22 cellular contexts compared by ENCODE assay signal in genomic region chr10:117135026-117135372, GRCh38. TPM values are rescaled to one million over a fixed set of nuclear protein-coding genes. Genes with fewer than 3 reads are reported as not detected.
DNase-seq lines count a peak whose midpoint lies in the region; ATAC-seq and TF ChIP-seq lines count a peak whose summit lies in the region.
"Had no signal": no experiment of that assay in that cellular context is flagged by ENCODE, and none has a peak within 500 bp of the region (broad histone marks: within the 10 kb centered on the region; RNA-seq: fewer than 3 reads in every experiment).

No MANE protein-coding gene starts in this region.

- H4K5ac ChIP-seq in mesendoderm (ENCODE audit: low read length): no peak overlapping the region

- no peak overlapping the region for H3K23ac ChIP-seq in mesendoderm (ENCODE audit: low read length)

- no peak overlapping the region for H2BK5ac ChIP-seq in mesendoderm (ENCODE audit: low read length)

- H2BK15ac ChIP-seq in mesendoderm (replicated peaks; ENCODE audit: low read depth): no peak overlapping the region

- H2AK5ac ChIP-seq in mesendoderm (ENCODE audit: low read length): no peak overlapping the region

- H3K9ac ChIP-seq in HUES48 (ENCODE audit: low read depth, low read length) (no peak overlapping the region), mesendoderm (ENCODE audit: low read length) (no peak overlapping the region)

- H3K4me1 Mint-ChIP-seq in dendritic cell treated with granulocyte-macrophage colony-stimulating factor and Interleukin-4, amounts not matched to agents 40 ng/mL and 50 ng/mL, for 4 days (ENCODE audit: low read depth): peaks cover 71% of the 10 kb centered on the region
- H3K4me1 Mint-ChIP-seq in activated T-helper 2 cell treated with anti-CD3 and anti-CD28 coated beads, Interferon-gamma antibody, Interleukin-2, Interleukin-4, amounts not matched to agents 10 μg/mL and 5 μg/mL and 100 μg/mL, durations not matched to agents 14 hours and 24 hours and 36 hours (ENCODE audit: low read depth): peaks cover 4% of the 10 kb centered on the region

- H3K36me3 Mint-ChIP-seq in dendritic cell treated with granulocyte-macrophage colony-stimulating factor and Interleukin-4, amounts not matched to agents 40 ng/mL and 50 ng/mL, for 4 days (ENCODE audit: low read depth): no peaks in the 10 kb centered on the region
- no peaks in the 10 kb centered on the region for H3K36me3 Mint-ChIP-seq in activated T-helper 2 cell treated with anti-CD3 and anti-CD28 coated beads, Interferon-gamma antibody, Interleukin-2, Interleukin-4, amounts not matched to agents 10 μg/mL and 5 μg/mL and 100 μg/mL, durations not matched to agents 14 hours and 24 hours and 36 hours (ENCODE audit: low read depth)

- H2BK120ac ChIP-seq in mesendoderm (ENCODE audit: low read depth, low read length): no peak overlapping the region

- peak overlapping the region; percentile 56 for H3K56ac ChIP-seq in mesendoderm (ENCODE audit: low read length)

- DNase-seq in mesendoderm (peak; percentile 55), suprapubic skin (ENCODE audit: low spot score in 2 of 2) (no peak), NCI-H1092 treated with DMSO at 0.1 percent for 48 hours (lab: John Stamatoyannopoulos, UW) (no peak), kidney tubule cell (ENCODE audit: low spot score) (no peak), left lung (no peak)
- no peak for DNase-seq in activated T-helper 2 cell treated with anti-CD3 and anti-CD28 coated beads, Interferon-gamma antibody, Interleukin-2, Interleukin-4, amounts not matched to agents 10 μg/mL and 5 μg/mL and 100 μg/mL, durations not matched to agents 14 hours and 24 hours and 36 hours (ENCODE audit: low spot score)
- DNase-seq: activated CD4-positive, alpha-beta T cell treated with anti-CD3 and anti-CD28 coated beads, Interleukin-2, amount 10 ng/mL, durations not matched to agents 24 days and 14 days; activated CD8-positive, alpha-beta memory T cell treated with anti-CD3 and anti-CD28 coated beads, Interleukin-2, amount 10 ng/mL, durations not matched to agents 7 days and 5 days; activated naive CD8-positive, alpha-beta T cell treated with anti-CD3 and anti-CD28 coated beads, Interleukin-2, amount 50 U/mL, for 24 hours; AML-193; brain microvascular endothelial cell; NCI-H1105; occipital lobe; spleen; stimulated activated CD4-positive, alpha-beta T cell treated with anti-CD3 and anti-CD28 coated beads, Interleukin-4, amount 100 ng/mL, for 24 hours; transverse colon had no signal

- no peaks in the 10 kb centered on the region for H3K9me3 ChIP-seq in HUES48 (ENCODE audit: control insufficient read depth, insufficient read depth, low read length)
- H3K9me3 ChIP-seq in suprapubic skin: no peaks in the 10 kb centered on the region
- no peaks in the 10 kb centered on the region for H3K9me3 ChIP-seq in left lung
- H3K9me3 ChIP-seq: spleen, transverse colon had no signal

- no peaks in the 10 kb centered on the region for H3K9me3 Mint-ChIP-seq in dendritic cell treated with granulocyte-macrophage colony-stimulating factor and Interleukin-4, amounts not matched to agents 40 ng/mL and 50 ng/mL, for 4 days
- no peaks in the 10 kb centered on the region for H3K9me3 Mint-ChIP-seq in activated T-helper 2 cell treated with anti-CD3 and anti-CD28 coated beads, Interferon-gamma antibody, Interleukin-2, Interleukin-4, amounts not matched to agents 10 μg/mL and 5 μg/mL and 100 μg/mL, durations not matched to agents 14 hours and 24 hours and 36 hours
- H3K9me3 Mint-ChIP-seq: activated naive CD8-positive, alpha-beta T cell treated with anti-CD3 and anti-CD28 coated beads, Interleukin-2, amount 50 U/mL, for 24 hours had no signal

- TF ChIP-seq CTCF in suprapubic skin (IDR thresholded peaks at IDR 0.05) (no peak), left lung (IDR thresholded peaks at IDR 0.05) (no peak)

- H3K36me3 ChIP-seq in HUES48 (ENCODE audit: control insufficient read depth, insufficient read depth, low read length) (no peaks in the 10 kb centered on the region), mesendoderm (ENCODE audit: control insufficient read depth, insufficient read depth, low read length) (no peaks in the 10 kb centered on the region), suprapubic skin (no peaks in the 10 kb centered on the region), left lung (no peaks in the 10 kb centered on the region)
- H3K36me3 ChIP-seq: brain microvascular endothelial cell, spleen, transverse colon had no signal

- H3K79me2 ChIP-seq in mesendoderm (ENCODE audit: control insufficient read depth, insufficient read depth, low read length): no peaks in the 10 kb centered on the region

- H3K4ac ChIP-seq in mesendoderm (ENCODE audit: low read depth, low read length): no peak overlapping the region

- no peak overlapping the region for H3K18ac ChIP-seq in mesendoderm (ENCODE audit: low read length)

- TF ChIP-seq POLR2A in suprapubic skin (IDR thresholded peaks at IDR 0.05): no peak

- H3K27ac ChIP-seq in HUES48 (ENCODE audit: low read depth, low read length): no peak overlapping the region
- no peak overlapping the region for H3K27ac ChIP-seq in mesendoderm (ENCODE audit: low read depth, low read length)
- H3K27ac ChIP-seq in suprapubic skin: no peak overlapping the region
- H3K27ac ChIP-seq in left lung: no peak overlapping the region
- H3K27ac ChIP-seq: brain microvascular endothelial cell, spleen, transverse colon had no signal

- H3K4me3 ChIP-seq in HUES48 (ENCODE audit: low read depth, low read length) (peak overlapping the region; percentile 34; the same call in 1 of the 2 replicates), mesendoderm (ENCODE audit: low read length) (no peak overlapping the region), suprapubic skin (peak overlapping the region; percentile 39), left lung (no peak overlapping the region)
- H3K4me3 ChIP-seq: GM12878 had no signal

- H4K8ac ChIP-seq in mesendoderm (ENCODE audit: low read depth, low read length): no peak overlapping the region

- no peaks in the 10 kb centered on the region for H3K79me1 ChIP-seq in mesendoderm (ENCODE audit: low read length)

- peaks cover 91% of the 10 kb centered on the region for H3K27me3 Mint-ChIP-seq in dendritic cell treated with granulocyte-macrophage colony-stimulating factor and Interleukin-4, amounts not matched to agents 40 ng/mL and 50 ng/mL, for 4 days
- H3K27me3 Mint-ChIP-seq in activated T-helper 2 cell treated with anti-CD3 and anti-CD28 coated beads, Interferon-gamma antibody, Interleukin-2, Interleukin-4, amounts not matched to agents 10 μg/mL and 5 μg/mL and 100 μg/mL, durations not matched to agents 14 hours and 24 hours and 36 hours (ENCODE audit: low read depth): peaks cover 74% of the 10 kb centered on the region

- intact Hi-C loops in dendritic cell treated with granulocyte-macrophage colony-stimulating factor and Interleukin-4, amounts not matched to agents 40 ng/mL and 50 ng/mL, for 4 days (cut with micrococcal nuclease): no loop called here
- intact Hi-C loops in activated T-helper 2 cell treated with anti-CD3 and anti-CD28 coated beads, Interferon-gamma antibody, Interleukin-2, Interleukin-4, amounts not matched to agents 10 μg/mL and 5 μg/mL and 100 μg/mL, durations not matched to agents 14 hours and 24 hours and 36 hours (cut with micrococcal nuclease): loop anchor here (2.0 to 10.0 kb wide), 4 partner anchors 290 to 1110 kb away; partner anchors contain the start of genes ENO4 and GFRA1
- intact Hi-C loops in left lung (cut with DNase I): no loop called here

- H3K27me3 ChIP-seq in HUES48 (ENCODE audit: control insufficient read depth, insufficient read depth, low read length): peaks cover 99% of the 10 kb centered on the region
- H3K27me3 ChIP-seq in mesendoderm (ENCODE audit: insufficient read depth, low read length, poor library complexity): peaks cover 54% of the 10 kb centered on the region
- peaks cover 100% of the 10 kb centered on the region for H3K27me3 ChIP-seq in suprapubic skin
- H3K27me3 ChIP-seq in left lung: peaks cover 95 to 100% of the 10 kb centered on the region in 2 donors

- H3K4me1 ChIP-seq in HUES48 (ENCODE audit: control insufficient read depth, insufficient read depth, low read length): peaks cover 32% of the 10 kb centered on the region
- peaks cover 8% of the 10 kb centered on the region for H3K4me1 ChIP-seq in mesendoderm (ENCODE audit: control insufficient read depth, low read depth, low read length)
- peaks cover 66% of the 10 kb centered on the region for H3K4me1 ChIP-seq in suprapubic skin
- H3K4me1 ChIP-seq in left lung: peaks cover 12 to 31% of the 10 kb centered on the region in 2 donors

- H3K4me2 ChIP-seq in mesendoderm (ENCODE audit: low read length): peak overlapping the region; percentile 78

- ATAC-seq in left lung: no peak
- ATAC-seq: activated CD8-positive, alpha-beta memory T cell treated with anti-CD3 and anti-CD28 coated beads, Interleukin-2, amount 10 ng/mL, durations not matched to agents 7 days and 5 days; GM12878; Panc1 had no signal

- no CpG with 5 or more reads among the region's 6 CpGs for WGBS in mesendoderm (ENCODE audit: extremely low coverage, insufficient coverage, low lambda C conversion rate)
- 82% methylated on average over 6 of the region's 6 CpGs for WGBS in suprapubic skin

- TF ChIP-seq EP300 in suprapubic skin (IDR thresholded peaks at IDR 0.05): no peak

- no peak overlapping the region for H3K27ac Mint-ChIP-seq in dendritic cell treated with granulocyte-macrophage colony-stimulating factor and Interleukin-4, amounts not matched to agents 40 ng/mL and 50 ng/mL, for 4 days
- no peak overlapping the region for H3K27ac Mint-ChIP-seq in activated T-helper 2 cell treated with anti-CD3 and anti-CD28 coated beads, Interferon-gamma antibody, Interleukin-2, Interleukin-4, amounts not matched to agents 10 μg/mL and 5 μg/mL and 100 μg/mL, durations not matched to agents 14 hours and 24 hours and 36 hours
- H3K27ac Mint-ChIP-seq: activated CD4-positive, alpha-beta T cell treated with anti-CD3 and anti-CD28 coated beads, Interleukin-2, amount 10 ng/mL, durations not matched to agents 24 days and 14 days; activated CD8-positive, alpha-beta memory T cell treated with anti-CD3 and anti-CD28 coated beads, Interleukin-2, amount 10 ng/mL, durations not matched to agents 7 days and 5 days; activated naive CD8-positive, alpha-beta T cell treated with anti-CD3 and anti-CD28 coated beads, Interleukin-2, amount 50 U/mL, for 24 hours had no signal

- H3K4me3 Mint-ChIP-seq in dendritic cell treated with granulocyte-macrophage colony-stimulating factor and Interleukin-4, amounts not matched to agents 40 ng/mL and 50 ng/mL, for 4 days: peak overlapping the region; percentile 61
- no peak overlapping the region for H3K4me3 Mint-ChIP-seq in activated T-helper 2 cell treated with anti-CD3 and anti-CD28 coated beads, Interferon-gamma antibody, Interleukin-2, Interleukin-4, amounts not matched to agents 10 μg/mL and 5 μg/mL and 100 μg/mL, durations not matched to agents 14 hours and 24 hours and 36 hours (ENCODE audit: low read depth)
- H3K4me3 Mint-ChIP-seq: activated CD4-positive, alpha-beta T cell treated with anti-CD3 and anti-CD28 coated beads, Interleukin-2, amount 10 ng/mL, durations not matched to agents 24 days and 14 days; activated CD8-positive, alpha-beta memory T cell treated with anti-CD3 and anti-CD28 coated beads, Interleukin-2, amount 10 ng/mL, durations not matched to agents 7 days and 5 days; activated naive CD8-positive, alpha-beta T cell treated with anti-CD3 and anti-CD28 coated beads, Interleukin-2, amount 50 U/mL, for 24 hours had no signal

RNA-seq across cellular contexts. Expression of gene VAX1, which starts 3.1 kb away (rescaled TPM):
- 0.14 TPM for polyA plus RNA-seq in mesendoderm (2013, experiment 1 of 2)
- polyA plus RNA-seq in mesendoderm (2013, experiment 2 of 2): 0.15 TPM
- not detected for total RNA-seq in suprapubic skin
- not detected in 2 replicates for total RNA-seq in activated T-helper 2 cell treated with anti-CD3 and anti-CD28 coated beads, Interferon-gamma antibody, Interleukin-2, Interleukin-4, amounts not matched to agents 10 μg/mL and 5 μg/mL and 100 μg/mL, durations not matched to agents 14 hours and 24 hours and 36 hours
- not detected for total RNA-seq in left lung
- total RNA-seq: activated CD4-positive, alpha-beta T cell treated with anti-CD3 and anti-CD28 coated beads, Interleukin-2, amount 10 ng/mL, durations not matched to agents 24 days and 14 days; activated CD8-positive, alpha-beta memory T cell treated with anti-CD3 and anti-CD28 coated beads, Interleukin-2, amount 10 ng/mL, durations not matched to agents 7 days and 5 days; GM12878; liver; mucosa of gallbladder; spleen; transverse colon had no signal
- polyA plus RNA-seq: GM12878, liver, spleen had no signal

Comparison
In these comparisons a context has a peak if more than half of its experiments do, and no peak if none do; other contexts are left out.
1. H3K4me3 ChIP-seq: peak in HUES48 (single experiment) and suprapubic skin (single experiment); none in mesendoderm (single experiment) and left lung (0 of 2).